ENCODE assay signal across 9 cellular contexts in genomic region chr18:62339106-62339988, GRCh38. TPM values are rescaled to one million over a fixed set of nuclear protein-coding genes. Genes with fewer than 3 reads are reported as not detected.
A peak's percentile ranks its signal among the peaks of the same experiment; 100 is the strongest.
DNase-seq lines count a peak whose midpoint lies in the region; ATAC-seq, FAIRE-seq and TF ChIP-seq lines count a peak whose summit lies in the region.
"Had no signal": no experiment of that assay in that cellular context is flagged by ENCODE, and none has a peak within 500 bp of the region (broad histone marks: within the 10 kb centered on the region; RNA-seq: fewer than 3 reads in every experiment).

No MANE protein-coding gene starts in this region.

- ATAC-seq in activated CD8-positive, alpha-beta T cell treated with anti-CD3 and anti-CD28 coated beads for 36 hours = peak; percentile 91
- no peak for ATAC-seq in HG03521 (IDR thresholded peaks at IDR 0.05; ENCODE audit: unreplicated experiment)

- dilution Hi-C loops in keratinocyte (cut with MboI; ENCODE audit: extremely low pct_ligation_motif_present, low sequenced_read_pairs) = no loop called here

- POLR2A ChIA-PET in activated CD8-positive, alpha-beta T cell treated with anti-CD3 and anti-CD28 coated beads for 36 hours (lab: Charles Lee) = interaction anchor here (0.7 to 1.2 kb wide), 5 partner anchors 9 to 23 kb away, joined by 3 to 4 read pairs (median 3); no protein-coding TSS in a partner anchor

- H3K9me1 ChIP-seq in keratinocyte (ENCODE audit: control insufficient read depth, extremely low read depth, insufficient read depth, low read length) = no peaks in the 10 kb centered on the region

- H3K27me3 ChIP-seq in keratinocyte (ENCODE audit: control insufficient read depth, extremely low read depth, insufficient read depth, low read length) = no peaks in the 10 kb centered on the region

- no peak for TF ChIP-seq CTCF in activated CD8-positive, alpha-beta T cell treated with anti-CD3 and anti-CD28 coated beads for 36 hours (IDR thresholded peaks at IDR 0.05)
- TF ChIP-seq CTCF in keratinocyte (optimal IDR thresholded peaks at IDR 0.05 in 1 of 3, IDR thresholded peaks at IDR 0.05 in 1 of 3, conservative IDR thresholded peaks at IDR 0.05 in 1 of 3; ENCODE audit: extremely low read depth in 1 of 3, insufficient read depth in 2 of 3, low read length in 3 of 3) = no peak

- no peaks in the 10 kb centered on the region for H3K36me3 ChIP-seq in keratinocyte (ENCODE audit: control insufficient read depth in 2 of 2, extremely low read depth in 1 of 2, insufficient read depth in 2 of 2, low read length in 2 of 2)

- H3K4me1 ChIP-seq in keratinocyte (ENCODE audit: control insufficient read depth, extremely low read depth, insufficient read depth, low read length) = peaks cover 8% of the 10 kb centered on the region

- no peaks in the 10 kb centered on the region for H3K9me3 Mint-ChIP-seq in activated CD8-positive, alpha-beta T cell treated with anti-CD3 and anti-CD28 coated beads for 36 hours

- no peak overlapping the region for H3K27ac ChIP-seq in keratinocyte (ENCODE audit: control insufficient read depth, insufficient read depth, low read length)

- H3K4me1 Mint-ChIP-seq in activated CD8-positive, alpha-beta T cell treated with anti-CD3 and anti-CD28 coated beads for 36 hours (ENCODE audit: low read depth) = peaks cover 12% of the 10 kb centered on the region

- intact Hi-C loops in activated CD8-positive, alpha-beta T cell treated with anti-CD3 and anti-CD28 coated beads for 36 hours (cut with micrococcal nuclease) = no loop called here

- no peaks in the 10 kb centered on the region for H3K9me3 ChIP-seq in keratinocyte (ENCODE audit: control insufficient read depth, low read depth, low read length)

- H3K4me3 ChIP-seq in keratinocyte (ENCODE audit: control insufficient read depth in 2 of 3, extremely low read depth in 1 of 3, insufficient read depth in 2 of 3, low read depth in 1 of 3, low read length in 3 of 3) = no peak overlapping the region

- H3K36me3 Mint-ChIP-seq in activated CD8-positive, alpha-beta T cell treated with anti-CD3 and anti-CD28 coated beads for 36 hours (ENCODE audit: low read depth) = no peaks in the 10 kb centered on the region

- no peak overlapping the region for H3K4me2 ChIP-seq in keratinocyte (ENCODE audit: control insufficient read depth, extremely low read depth, insufficient read depth, low read depth, low read length)

- CTCF ChIA-PET in activated CD8-positive, alpha-beta T cell treated with anti-CD3 and anti-CD28 coated beads for 36 hours (lab: Charles Lee) = interaction anchor here (1.4 to 1.8 kb wide), 2 partner anchors 14 to 81 kb away, joined by 3 to 4 read pairs; no protein-coding TSS in a partner anchor

- no peak overlapping the region for H2AFZ ChIP-seq in keratinocyte (ENCODE audit: control insufficient read depth, low read length)

- H3K4me3 Mint-ChIP-seq in activated CD8-positive, alpha-beta T cell treated with anti-CD3 and anti-CD28 coated beads for 36 hours = no peak overlapping the region

- no peaks in the 10 kb centered on the region for H4K20me1 ChIP-seq in keratinocyte (ENCODE audit: control insufficient read depth, extremely low read depth, insufficient read depth, low read length)

- no peak overlapping the region for H3K9ac ChIP-seq in keratinocyte (ENCODE audit: control insufficient read depth, extremely low read depth, insufficient read depth, low read length)

- DNase-seq in CD1c-positive myeloid dendritic cell (ENCODE audit: extremely low spot score) (peak; percentile 69), HS-27A (ENCODE audit: low read depth) (peak; percentile 24), keratinocyte (ENCODE audit: low read depth, low spot score) (peak; percentile 25), NCI-H1436 treated with DMSO at 0.1 percent for 48 hours (lab: John Stamatoyannopoulos, UW) (no peak), medulla oblongata (ENCODE audit: extremely low spot score) (no peak), NCI-H1417 treated with DMSO at 0.1 percent for 48 hours (lab: John Stamatoyannopoulos, UW) (no peak)
- DNase-seq in activated CD8-positive, alpha-beta T cell treated with anti-CD3 and anti-CD28 coated beads for 36 hours = peak; percentile 34

- peak; percentile 58 for FAIRE-seq in keratinocyte (lab: Jason Lieb, UNC)

- no peaks in the 10 kb centered on the region for H3K79me2 ChIP-seq in keratinocyte (ENCODE audit: control insufficient read depth, insufficient read depth, low read length)

- no peak overlapping the region for H3K27ac Mint-ChIP-seq in activated CD8-positive, alpha-beta T cell treated with anti-CD3 and anti-CD28 coated beads for 36 hours

- peaks cover 33% of the 10 kb centered on the region for H3K27me3 Mint-ChIP-seq in activated CD8-positive, alpha-beta T cell treated with anti-CD3 and anti-CD28 coated beads for 36 hours

RNA-seq across cellular contexts. Expression of gene TNFRSF11A, which starts 14.2 kb away (rescaled TPM):
- 1 to 10 TPM; 7.3 to 8.0 TPM for total RNA-seq in activated CD8-positive, alpha-beta T cell treated with anti-CD3 and anti-CD28 coated beads for 36 hours
- polyA plus RNA-seq in keratinocyte = 0.40 to 0.52 TPM (median 0.51 TPM) in 3 replicates
- polyA plus RNA-seq in keratinocyte (2011; ENCODE audit: low read depth) = not detected
- 0.11 and 0.17 TPM in 2 replicates for polyA plus RNA-seq in keratinocyte (2011; cell fraction: cytosol; rRNA removed)
- 0.81 and 1.0 TPM in 2 replicates for polyA plus RNA-seq in keratinocyte (2011; cell fraction: nucleus; rRNA removed)
- 0.20 and 0.55 TPM in 2 replicates for polyA plus RNA-seq in keratinocyte (2012; ENCODE audit: low replicate concordance)
- 0.22 to 0.66 TPM (median 0.36 TPM) in 3 replicates for polyA minus RNA-seq in keratinocyte
- polyA minus RNA-seq in keratinocyte (2011; cell fraction: cytosol; rRNA and poly(A)+ RNA removed) = 2.5 TPM
- 0.32 and 0.62 TPM in 2 replicates for polyA minus RNA-seq in keratinocyte (2011; cell fraction: nucleus; rRNA and poly(A)+ RNA removed)
- polyA plus RNA-seq: neural cell had no signal

Comparison
In these comparisons a context has a peak if more than half of its experiments do, and no peak if none do; other contexts are left out.
1. DNase-seq: peak in CD1c-positive myeloid dendritic cell (single experiment), HS-27A (single experiment), activated CD8-positive, alpha-beta T cell treated with anti-CD3 and anti-CD28 coated beads for 36 hours (single experiment) and keratinocyte (single experiment); none in NCI-H1436 treated with DMSO at 0.1 percent for 48 hours (single experiment), medulla oblongata (single experiment) and NCI-H1417 treated with DMSO at 0.1 percent for 48 hours (single experiment).